ENCODE assay signal across 20 cellular contexts in genomic region chr9:93112116-93112863, GRCh38. TPM values are rescaled to one million over a fixed set of nuclear protein-coding genes. Genes with fewer than 3 reads are reported as not detected.
DNase-seq lines count a peak whose midpoint lies in the region; ATAC-seq and TF ChIP-seq lines count a peak whose summit lies in the region.
"Had no signal": no experiment of that assay in that cellular context is flagged by ENCODE, and none has a peak within 500 bp of the region (broad histone marks: within the 10 kb centered on the region; RNA-seq: fewer than 3 reads in every experiment).

No MANE protein-coding gene starts in this region.

- no peak overlapping the region for H3K27ac ChIP-seq in Peyer's patch
- H3K27ac ChIP-seq in right cardiac atrium (ENCODE audit: low read length), result no peak overlapping the region
- H3K27ac ChIP-seq in ovary, result no peak overlapping the region
- H3K27ac ChIP-seq: gastrocnemius medialis, GM23248, WERI-Rb-1 had no signal

- H3K4me3 Mint-ChIP-seq in effector memory CD8-positive, alpha-beta T cell, result no peak overlapping the region
- H3K4me3 Mint-ChIP-seq: activated naive CD8-positive, alpha-beta T cell; central memory CD8-positive, alpha-beta T cell; immature natural killer cell had no signal

- H3K9me3 ChIP-seq in BE2C (no peaks in the 10 kb centered on the region), Peyer's patch (no peaks in the 10 kb centered on the region), right cardiac atrium (ENCODE audit: control insufficient read depth, low read length) (no peaks in the 10 kb centered on the region), ovary (no peaks in the 10 kb centered on the region)
- H3K9me3 ChIP-seq: gastrocnemius medialis had no signal

- peak; percentile 5 for DNase-seq in BE2C
- peak in 2 of 3 donors; percentile 30 to 45 for DNase-seq in Peyer's patch
- DNase-seq in right cardiac atrium, result peak in 2 of 3 donors; percentile 53 to 55
- DNase-seq in ovary, result peak; percentile 8 to 34 (median 19)
- DNase-seq in Ammon's horn (ENCODE audit: low spot score), result no peak
- DNase-seq in NCI-H1436 treated with DMSO at 0.1 percent for 48 hours (lab: John Stamatoyannopoulos, UW), result no peak
- no peak for DNase-seq in effector memory CD8-positive, alpha-beta T cell
- DNase-seq: activated CD8-positive, alpha-beta memory T cell treated with anti-CD3 and anti-CD28 coated beads, Interleukin-2, amount 50 U/mL, for 48 hours; DMS153; GM23248; immature natural killer cell; KBM-7; NCI-H1417; NCI-H446 treated with DMSO at 0.1 percent for 48 hours; stimulated activated CD4-positive, alpha-beta T cell treated with anti-CD3 and anti-CD28 coated beads, Interleukin-2, amount 100 ng/mL, for 48 hours; WERI-Rb-1 had no signal

- H3K4me1 ChIP-seq in BE2C, result no peaks in the 10 kb centered on the region
- H3K4me1 ChIP-seq in Peyer's patch, result peaks cover 0 to 7% (median 0%) of the 10 kb centered on the region in 4 donors
- H3K4me1 ChIP-seq in right cardiac atrium (ENCODE audit: control insufficient read depth, insufficient read depth, low read length), result no peaks in the 10 kb centered on the region
- peaks cover 7% of the 10 kb centered on the region for H3K4me1 ChIP-seq in ovary (ENCODE audit: insufficient read depth)

- ATAC-seq in right cardiac atrium (no peak), GM19324 (IDR thresholded peaks at IDR 0.05; ENCODE audit: low FRiP score, unreplicated experiment) (no peak)
- ATAC-seq in effector memory CD8-positive, alpha-beta T cell (replicated peaks), result no peak
- ATAC-seq: gastrocnemius medialis had no signal

- 82% methylated on average over 15 of the region's 15 CpGs for WGBS in right cardiac atrium
- 81 to 86% (median 85%) methylated on average over 15 of the region's 15 CpGs for WGBS in ovary, 3 donors

- TF ChIP-seq EP300 in ovary (IDR thresholded peaks at IDR 0.05), result no peak

- H3K27ac Mint-ChIP-seq in effector memory CD8-positive, alpha-beta T cell, result peak overlapping the region in 1 of 2 donors; percentile 80
- H3K27ac Mint-ChIP-seq: activated naive CD8-positive, alpha-beta T cell had no signal

- H3K4me1 Mint-ChIP-seq in effector memory CD8-positive, alpha-beta T cell (ENCODE audit: low read depth in 2 of 2), result peaks cover 13 to 21% of the 10 kb centered on the region in 2 donors

- intact Hi-C loops in right cardiac atrium (cut with DNase I) (no loop called here), ovary (cut with DNase I) (loop anchor here in 1 of 4 donors (5.0 kb wide), 1 partner anchor 195 kb away; no protein-coding TSS in a partner anchor)

- TF ChIP-seq CTCF in BE2C (IDR thresholded peaks at IDR 0.05; ENCODE audit: low read depth, low read length) (no peak), Peyer's patch (IDR thresholded peaks at IDR 0.05) (no peak), ovary (IDR thresholded peaks at IDR 0.05) (no peak)

- TF ChIP-seq POLR2A in Peyer's patch (IDR thresholded peaks at IDR 0.05), result no peak
- TF ChIP-seq POLR2A in ovary (IDR thresholded peaks at IDR 0.05), result no peak

- no peaks in the 10 kb centered on the region; the same call in 1 of the 2 replicates for H3K36me3 ChIP-seq in BE2C
- H3K36me3 ChIP-seq in Peyer's patch, result peaks cover 0 to 56% (median 0%) of the 10 kb centered on the region in 3 donors
- no peaks in the 10 kb centered on the region for H3K36me3 ChIP-seq in ovary

- no peak overlapping the region for H3K4me3 ChIP-seq in BE2C (ENCODE audit: low read depth, low read length)
- H3K4me3 ChIP-seq in Peyer's patch, result no peak overlapping the region
- no peak overlapping the region for H3K4me3 ChIP-seq in right cardiac atrium (ENCODE audit: low read length)
- no peak overlapping the region for H3K4me3 ChIP-seq in ovary
- H3K4me3 ChIP-seq: gastrocnemius medialis, GM23248 had no signal

- H3K9me3 Mint-ChIP-seq in effector memory CD8-positive, alpha-beta T cell, result no peaks in the 10 kb centered on the region
- H3K9me3 Mint-ChIP-seq: central memory CD8-positive, alpha-beta T cell; immature natural killer cell had no signal

- H3K36me3 Mint-ChIP-seq in effector memory CD8-positive, alpha-beta T cell (ENCODE audit: insufficient read depth), result peaks cover 66% of the 10 kb centered on the region

- H3K27me3 ChIP-seq in BE2C (no peaks in the 10 kb centered on the region), Peyer's patch (no peaks in the 10 kb centered on the region), right cardiac atrium (ENCODE audit: control insufficient read depth, insufficient read depth) (no peaks in the 10 kb centered on the region), ovary (no peaks in the 10 kb centered on the region)
- H3K27me3 ChIP-seq: gastrocnemius medialis had no signal

- no peaks in the 10 kb centered on the region for H3K27me3 Mint-ChIP-seq in effector memory CD8-positive, alpha-beta T cell
- H3K27me3 Mint-ChIP-seq: activated naive CD8-positive, alpha-beta T cell; central memory CD8-positive, alpha-beta T cell had no signal

RNA-seq across cellular contexts. Expression of gene CARD19, which starts 16.3 kb away (rescaled TPM):
- polyA plus RNA-seq in BE2C (2012; ENCODE audit: insufficient read depth, insufficient read length, low read depth), result 90.7 TPM
- 10 to 100 TPM; 34.7 to 74.4 (median 58.9) TPM for total RNA-seq in Peyer's patch
- 10 to 100 TPM; 17.7 to 26.6 (median 22.5) TPM for total RNA-seq in right cardiac atrium
- 30.3 TPM for polyA plus RNA-seq in right cardiac atrium
- total RNA-seq in ovary, result 10 to 100 TPM; 34.0 to 50.0 (median 44.7) TPM
- polyA plus RNA-seq in ovary, result 10 to 100 TPM in 1 of 2 donors, 1 to 10 TPM in 1; 5.0 to 67.6 TPM

RNA-seq across cellular contexts. Expression of gene NINJ1, which starts 21.8 kb away (rescaled TPM):
- 104 TPM for polyA plus RNA-seq in BE2C (2012; ENCODE audit: insufficient read depth, insufficient read length, low read depth)
- total RNA-seq in Peyer's patch, result 10 to 100 TPM; 47.0 to 56.8 (median 54.5) TPM
- 10 to 100 TPM; 42.9 to 68.4 (median 62.7) TPM for total RNA-seq in right cardiac atrium
- 96.2 TPM for polyA plus RNA-seq in right cardiac atrium
- total RNA-seq in ovary, result 10 to 100 TPM; 35.2 to 75.2 (median 40.6) TPM
- 10 to 100 TPM in 1 of 2 donors, 1 to 10 TPM in 1; 7.5 to 46.1 TPM for polyA plus RNA-seq in ovary

RNA-seq across cellular contexts. Expression of gene SUSD3, which starts 53.8 kb away (rescaled TPM):
- polyA plus RNA-seq in BE2C (2012; ENCODE audit: insufficient read depth, insufficient read length, low read depth), result 1.0 TPM
- total RNA-seq in Peyer's patch (10 to 100 TPM in 1 of 4 donors, 1 to 10 TPM in 3; 5.5 to 21.5 (median 7.9) TPM), right cardiac atrium (1 to 10 TPM; 1.0 to 2.0 (median 1.3) TPM), ovary (10 to 100 TPM; 30.5 to 66.1 (median 42.4) TPM)
- polyA plus RNA-seq in right cardiac atrium (0.16 TPM), ovary (10 to 100 TPM in 1 of 2 donors, 1 to 10 TPM in 1; 9.6 to 42.5 TPM)
- polyA plus RNA-seq: GM23248 had no signal

Comparison
In these comparisons a context has a peak if more than half of its experiments do, and no peak if none do; other contexts are left out.
1. DNase-seq: peak in BE2C (single experiment), Peyer's patch (2 of 3), right cardiac atrium (2 of 3) and ovary (5 of 5); none in Ammon's horn (single experiment), NCI-H1436 treated with DMSO at 0.1 percent for 48 hours (single experiment) and effector memory CD8-positive, alpha-beta T cell (0 of 3).